In genomic region chr21:35457097-35457496, GRCh38 we compare ENCODE assay signal across 1 cellular context.
TF ChIP-seq lines count a peak whose summit lies in the region.

No MANE protein-coding gene starts in this region.

TF ChIP-seq in H1, 55 proteins besides CTCF, POLR2A, EP300 and RAD21:
- TF ChIP-seq EGR1 (IDR thresholded peaks at IDR 0.05; ENCODE audit: borderline replicate concordance, low read depth, low read length) (no peak), CHD2 (IDR thresholded peaks at IDR 0.05; ENCODE audit: low read length) (no peak)
